32 cellular contexts compared by ENCODE assay signal in genomic region chr12:102114212-102114611, GRCh38.
"Had no signal": no experiment of that assay in that cellular context is flagged by ENCODE, and none has a peak within 500 bp of the region (broad histone marks: within the 10 kb centered on the region; RNA-seq: fewer than 3 reads in every experiment).

No MANE protein-coding gene starts in this region.

- H3K27me3 ChIP-seq: adrenal gland, body of pancreas, esophagus muscularis mucosa, foreskin keratinocyte, gastrocnemius medialis, heart left ventricle had no signal

- H3K27ac ChIP-seq: adrenal gland, body of pancreas, esophagus muscularis mucosa, foreskin keratinocyte, gastrocnemius medialis, heart left ventricle had no signal

- H3K4me3 ChIP-seq: adrenal gland, body of pancreas, esophagus muscularis mucosa, gastrocnemius medialis, heart left ventricle had no signal

- FAIRE-seq: colon, endometrium had no signal

- ATAC-seq: activated CD4-positive, alpha-beta T cell treated with anti-CD3 and anti-CD28 coated beads for 36 hours; activated CD8-positive, alpha-beta memory T cell treated with anti-CD3 and anti-CD28 coated beads, Interleukin-2, amount 10 ng/mL, durations not matched to agents 7 days and 5 days; activated CD8-positive, alpha-beta T cell treated with anti-CD3 and anti-CD28 coated beads, Interleukin-2, amount 10 ng/mL, durations not matched to agents 7 days and 5 days; activated naive CD8-positive, alpha-beta T cell treated with anti-CD3 and anti-CD28 coated beads, Interleukin-2, amount 50 U/mL, for 24 hours; body of pancreas; effector memory CD8-positive, alpha-beta T cell; foreskin keratinocyte; gastrocnemius medialis; heart left ventricle; T-helper 17 cell had no signal

- DNase-seq: activated CD4-positive, alpha-beta memory T cell treated with anti-CD3 and anti-CD28 coated beads for 36 hours; activated CD4-positive, alpha-beta T cell treated with anti-CD3 and anti-CD28 coated beads for 36 hours; activated CD4-positive, alpha-beta T cell treated with anti-CD3 and anti-CD28 coated beads, Interleukin-2, amount 10 ng/mL, durations not matched to agents 24 days and 14 days; activated CD4-positive, CD25-positive, alpha-beta regulatory T cell; activated CD4-positive, CD25-positive, alpha-beta regulatory T cell treated with anti-CD3 and anti-CD28 coated beads, Interleukin-2, amount 50 U/mL, for 72 hours; activated CD8-positive, alpha-beta memory T cell treated with anti-CD3 and anti-CD28 coated beads, Interleukin-2, amount 10 ng/mL, durations not matched to agents 7 days and 5 days; activated CD8-positive, alpha-beta memory T cell treated with anti-CD3 and anti-CD28 coated beads, Interleukin-2, amount 50 U/mL, for 4 hours; activated CD8-positive, alpha-beta T cell treated with anti-CD3 and anti-CD28 coated beads, Interleukin-2, amount 10 ng/mL, durations not matched to agents 7 days and 5 days; activated effector memory CD4-positive, alpha-beta T cell treated with anti-CD3 and anti-CD28 coated beads, Interleukin-2, amount 50 U/mL, for 16 hours; activated naive CD4-positive, alpha-beta T cell treated with anti-CD3 and anti-CD28 coated beads for 36 hours; activated naive CD8-positive, alpha-beta T cell treated with anti-CD3 and anti-CD28 coated beads for 36 hours; activated naive CD8-positive, alpha-beta T cell treated with anti-CD3 and anti-CD28 coated beads, Interleukin-2, amount 50 U/mL, for 24 hours; activated T-cell treated with anti-CD3 and anti-CD28 coated beads, Interleukin-2, amount 50 U/mL, for 1 hour; activated T-cell treated with anti-CD3 and anti-CD28 coated beads, Interleukin-2, amount 50 U/mL, for 48 hours; adrenal gland; amygdala; aorta; body of pancreas; caudate nucleus; cortex of kidney; dermis blood vessel endothelial cell; effector CD4-positive, alpha-beta T cell; effector memory CD8-positive, alpha-beta T cell; foreskin keratinocyte; gastrocnemius medialis; glutamatergic neuron; heart left ventricle; T-helper 17 cell; T1000 had no signal

- H3K4me1 ChIP-seq: foreskin keratinocyte had no signal

- H3K9me3 ChIP-seq: adrenal gland, body of pancreas, esophagus muscularis mucosa, gastrocnemius medialis, heart left ventricle had no signal
